Comparison of ENCODE assay signal across 8 cellular contexts in genomic region chr6:82247634-82248232, GRCh38. TPM values are rescaled to one million over a fixed set of nuclear protein-coding genes. Genes with fewer than 3 reads are reported as not detected.
A peak's percentile ranks its signal among the peaks of the same experiment; 100 is the strongest.
DNase-seq lines count a peak whose midpoint lies in the region; ATAC-seq and TF ChIP-seq lines count a peak whose summit lies in the region.

A gene with protein sequence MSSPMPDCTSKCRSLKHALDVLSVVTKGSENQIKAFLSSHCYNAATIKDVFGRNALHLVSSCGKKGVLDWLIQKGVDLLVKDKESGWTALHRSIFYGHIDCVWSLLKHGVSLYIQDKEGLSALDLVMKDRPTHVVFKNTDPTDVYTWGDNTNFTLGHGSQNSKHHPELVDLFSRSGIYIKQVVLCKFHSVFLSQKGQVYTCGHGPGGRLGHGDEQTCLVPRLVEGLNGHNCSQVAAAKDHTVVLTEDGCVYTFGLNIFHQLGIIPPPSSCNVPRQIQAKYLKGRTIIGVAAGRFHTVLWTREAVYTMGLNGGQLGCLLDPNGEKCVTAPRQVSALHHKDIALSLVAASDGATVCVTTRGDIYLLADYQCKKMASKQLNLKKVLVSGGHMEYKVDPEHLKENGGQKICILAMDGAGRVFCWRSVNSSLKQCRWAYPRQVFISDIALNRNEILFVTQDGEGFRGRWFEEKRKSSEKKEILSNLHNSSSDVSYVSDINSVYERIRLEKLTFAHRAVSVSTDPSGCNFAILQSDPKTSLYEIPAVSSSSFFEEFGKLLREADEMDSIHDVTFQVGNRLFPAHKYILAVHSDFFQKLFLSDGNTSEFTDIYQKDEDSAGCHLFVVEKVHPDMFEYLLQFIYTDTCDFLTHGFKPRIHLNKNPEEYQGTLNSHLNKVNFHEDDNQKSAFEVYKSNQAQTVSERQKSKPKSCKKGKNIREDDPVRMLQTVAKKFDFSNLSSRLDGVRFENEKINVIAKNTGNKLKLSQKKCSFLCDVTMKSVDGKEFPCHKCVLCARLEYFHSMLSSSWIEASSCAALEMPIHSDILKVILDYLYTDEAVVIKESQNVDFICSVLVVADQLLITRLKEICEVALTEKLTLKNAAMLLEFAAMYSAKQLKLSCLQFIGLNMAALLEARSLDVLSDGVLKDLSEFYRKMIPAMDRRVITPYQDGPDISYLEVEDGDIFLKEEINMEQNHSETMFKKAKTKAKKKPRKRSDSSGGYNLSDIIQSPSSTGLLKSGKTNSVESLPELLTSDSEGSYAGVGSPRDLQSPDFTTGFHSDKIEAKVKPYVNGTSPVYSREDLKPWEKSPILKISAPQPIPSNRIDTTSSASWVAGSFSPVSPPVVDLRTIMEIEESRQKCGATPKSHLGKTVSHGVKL (N-terminal part only) (minus strand): TSS chr6:82247744. CDS start chr6:82240486, 7,258 bp downstream.

- H3K4me1 ChIP-seq in gastroesophageal sphincter (peaks cover 0 to 58% (median 11%) of the 10 kb centered on the region in 3 donors), suprapubic skin (peaks cover 30% of the 10 kb centered on the region)

- peak; percentile 99 for ATAC-seq in gastroesophageal sphincter

- H3K9me3 ChIP-seq in gastroesophageal sphincter (no peaks in the 10 kb centered on the region), suprapubic skin (no peaks in the 10 kb centered on the region)

- H3K36me3 ChIP-seq in gastroesophageal sphincter, result no peaks in the 10 kb centered on the region
- no peaks in the 10 kb centered on the region for H3K36me3 ChIP-seq in suprapubic skin

- peak within 1 kb of the TSS; percentile 86 to 98 (median 96) for H3K27ac ChIP-seq in gastroesophageal sphincter
- peak within 1 kb of the TSS; percentile 94 for H3K27ac ChIP-seq in suprapubic skin

- TF ChIP-seq EP300 in gastroesophageal sphincter (IDR thresholded peaks at IDR 0.05) (no peak), suprapubic skin (IDR thresholded peaks at IDR 0.05) (no peak)

- CTCF ChIA-PET in HEK293T (lab: Yijun Ruan, JAX), result interaction anchor here (2.3 kb wide), 1 partner anchor 818 kb away, joined by 8 read pairs; the partner anchor contains the start of gene UBE3D

- 2% methylated on average over 19 of the region's 34 CpGs; no CpG with 5 or more reads in 1 of the 2 donors for WGBS in gastroesophageal sphincter (ENCODE audit: low coverage in 1 of 2), 2 donors
- WGBS in suprapubic skin, result 0% methylated on average over 19 of the region's 34 CpGs

- peak; percentile 86 for DNase-seq in GF-D8 (lab: John Stamatoyannopoulos, UW)
- DNase-seq in HEK293T (ENCODE audit: extremely low spot score), result peak; percentile 90
- DNase-seq in MV-4-11 (lab: John Stamatoyannopoulos, UW), result peak; percentile 92
- peak; percentile 91 for DNase-seq in SK-MEL-5 (ENCODE audit: low read depth, low spot score)
- DNase-seq in activated naive CD4-positive, alpha-beta T cell treated with Interleukin-2 at 50 U/mL for 16 hours, result peak; percentile 93
- DNase-seq in nucleus accumbens (lab: John Stamatoyannopoulos, UW), result peak; percentile 81 to 98 (median 93)
- DNase-seq in suprapubic skin (ENCODE audit: low spot score in 2 of 2), result peak; percentile 96 to 98

- POLR2A ChIA-PET in HEK293T (lab: Yijun Ruan, JAX), result interaction anchor here (0.8 to 2.3 kb wide), 10 partner anchors 9 to 1186 kb away, joined by 3 to 16 read pairs (median 4); partner anchors contain the start of gene UBE3D

- TF ChIP-seq POLR2A in gastroesophageal sphincter (IDR thresholded peaks at IDR 0.05), result peak; percentile 64 to 67
- TF ChIP-seq POLR2A in suprapubic skin (IDR thresholded peaks at IDR 0.05), result peak in 1 of 2 donors; percentile 50

- no peaks in the 10 kb centered on the region for H3K27me3 ChIP-seq in gastroesophageal sphincter
- H3K27me3 ChIP-seq in suprapubic skin, result no peaks in the 10 kb centered on the region

- H3K4me3 ChIP-seq in gastroesophageal sphincter (peak within 1 kb of the TSS; percentile 55 to 85), suprapubic skin (peak within 1 kb of the TSS; percentile 87)

- in situ Hi-C loops in SK-MEL-5 (cut with HindIII; ENCODE audit: low pct_unique_long_range_greater_than_20kb, low sequenced_read_pairs), result no loop called here

- no peak for TF ChIP-seq CTCF in gastroesophageal sphincter (IDR thresholded peaks at IDR 0.05)
- TF ChIP-seq CTCF in suprapubic skin (IDR thresholded peaks at IDR 0.05), result no peak

TF ChIP-seq in HEK293T, 16 proteins besides CTCF, POLR2A, EP300 and RAD21:
- TF ChIP-seq TARDBP (IDR thresholded peaks at IDR 0.05), result no peak
- TF ChIP-seq L3MBTL2 (conservative IDR thresholded peaks at IDR 0.05), result peak; percentile 82
- TF ChIP-seq ZNF384 (IDR thresholded peaks at IDR 0.05), result no peak
- TF ChIP-seq, protein P1, sequence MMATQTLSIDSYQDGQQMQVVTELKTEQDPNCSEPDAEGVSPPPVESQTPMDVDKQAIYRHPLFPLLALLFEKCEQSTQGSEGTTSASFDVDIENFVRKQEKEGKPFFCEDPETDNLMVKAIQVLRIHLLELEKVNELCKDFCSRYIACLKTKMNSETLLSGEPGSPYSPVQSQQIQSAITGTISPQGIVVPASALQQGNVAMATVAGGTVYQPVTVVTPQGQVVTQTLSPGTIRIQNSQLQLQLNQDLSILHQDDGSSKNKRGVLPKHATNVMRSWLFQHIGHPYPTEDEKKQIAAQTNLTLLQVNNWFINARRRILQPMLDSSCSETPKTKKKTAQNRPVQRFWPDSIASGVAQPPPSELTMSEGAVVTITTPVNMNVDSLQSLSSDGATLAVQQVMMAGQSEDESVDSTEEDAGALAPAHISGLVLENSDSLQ (IDR thresholded peaks at IDR 0.05), result peak; percentile 75

RNA-seq across cellular contexts. Expression of the gene that starts here (rescaled TPM):
- total RNA-seq in SK-MEL-5 (2014; rRNA removed; shearing (Covaris generic)), result 35.8 and 38.9 TPM in 2 replicates
- polyA plus RNA-seq in SK-MEL-5 (2015; cell fraction: cytosol; rRNA removed), result 20.4 and 33.6 TPM in 2 replicates
- polyA plus RNA-seq in SK-MEL-5 (2015; cell fraction: nucleus; rRNA removed), result 58.0 and 67.1 TPM in 2 replicates
- 10 to 100 TPM; 26.9 to 42.3 (median 30.8) TPM for total RNA-seq in gastroesophageal sphincter
- 10 to 100 TPM; 13.6 to 27.6 (median 18.1) TPM for total RNA-seq in suprapubic skin

Comparison
In these comparisons a context has a peak if more than half of its experiments do, and no peak if none do; other contexts are left out.
1. Peak in every context shown above with its lines: DNase-seq, ATAC-seq, H3K4me3 ChIP-seq and H3K27ac ChIP-seq.